In genomic region chr11:3959015-3959917, GRCh38 we compare ENCODE assay signal across 8 cellular contexts.
DNase-seq lines count a peak whose midpoint lies in the region; ATAC-seq, FAIRE-seq and TF ChIP-seq lines count a peak whose summit lies in the region.

No MANE protein-coding gene starts in this region.

- H3K4me2 ChIP-seq in SK-N-SH (peak overlapping the region; percentile 32; the same call in 1 of the 2 replicates), HepG2 (ENCODE audit: low read depth, low read length) (peak overlapping the region; percentile 59)

- peaks cover 66% of the 10 kb centered on the region for H3K4me1 ChIP-seq in CD8-positive, alpha-beta memory T cell (ENCODE audit: insufficient read depth, low read length)
- H3K4me1 ChIP-seq in SK-N-SH (ENCODE audit: control insufficient read depth in 1 of 2, insufficient read depth in 2 of 2, low read depth in 1 of 2, low read length in 1 of 2), result peaks cover 0 to 4% of the 10 kb centered on the region in 2 experiments; a peak in 1 of 4 replicates
- peaks cover 66% of the 10 kb centered on the region for H3K4me1 ChIP-seq in HepG2 (ENCODE audit: insufficient read depth, low read length)
- H3K4me1 ChIP-seq in body of pancreas, result no peaks in the 10 kb centered on the region
- H3K4me1 ChIP-seq in CD4-positive, alpha-beta memory T cell (ENCODE audit: insufficient read depth, low read length), result peaks cover 60% of the 10 kb centered on the region

- in situ Hi-C loops in HepG2 (cut with HindIII; ENCODE audit: extremely low pct_ligation_motif_present, low pct_unique_long_range_greater_than_20kb), result loop anchor here (10.0 kb wide), 1 partner anchor 106 kb away; no protein-coding TSS in a partner anchor

- no peaks in the 10 kb centered on the region for H3K9me3 ChIP-seq in CD8-positive, alpha-beta memory T cell (ENCODE audit: low read length)
- H3K9me3 ChIP-seq in SK-N-SH (no peaks in the 10 kb centered on the region), HepG2 (ENCODE audit: low read length) (no peaks in the 10 kb centered on the region), body of pancreas (no peaks in the 10 kb centered on the region)
- H3K9me3 ChIP-seq in CD4-positive, alpha-beta memory T cell (ENCODE audit: control insufficient read depth in 1 of 2, low read length in 2 of 2), result no peaks in the 10 kb centered on the region

- intact Hi-C loops in HepG2 (cut with micrococcal nuclease; ENCODE audit: unreplicated experiment), result loop anchor here (2.0 kb wide), 1 partner anchor 104 kb away; the partner anchor contains the start of gene STIM1
- intact Hi-C loops in body of pancreas (cut with DNase I), result no loop called here
- intact Hi-C loops in CD4-positive, alpha-beta memory T cell (cut with micrococcal nuclease), result loop anchor here (2.0 kb wide), 1 partner anchor 16 kb away; no protein-coding TSS in a partner anchor

- no peak for TF ChIP-seq POLR2A in H54 (IDR thresholded peaks at IDR 0.05; ENCODE audit: low read depth, low read length)
- TF ChIP-seq POLR2A in HepG2 (IDR thresholded peaks at IDR 0.05; ENCODE audit: insufficient read depth in 1 of 2, low read depth in 2 of 2, low read length in 2 of 2), result no peak
- no peak for TF ChIP-seq POLR2A in body of pancreas (IDR thresholded peaks at IDR 0.05)

- no peak overlapping the region for H3K4me3 ChIP-seq in CD8-positive, alpha-beta memory T cell (ENCODE audit: low read length)
- H3K4me3 ChIP-seq in SK-N-SH (ENCODE audit: low read depth in 2 of 2, low read length in 1 of 2) (no peak overlapping the region), HepG2 (replicated peaks in 1 of 3; ENCODE audit: insufficient read depth in 1 of 3, low read depth in 2 of 3, low read length in 3 of 3) (peak overlapping the region in 1 of 3 experiments; percentile 13; a peak in 1 of 6 replicates), body of pancreas (no peak overlapping the region)
- no peak overlapping the region for H3K4me3 ChIP-seq in CD4-positive, alpha-beta memory T cell (ENCODE audit: low read length in 2 of 2)

- H3K36me3 ChIP-seq in CD8-positive, alpha-beta memory T cell (ENCODE audit: insufficient read depth, low read length), result no peaks in the 10 kb centered on the region
- H3K36me3 ChIP-seq in SK-N-SH (replicated peaks in 1 of 2; ENCODE audit: control insufficient read depth in 1 of 2, insufficient read depth in 2 of 2, low read length in 1 of 2), result no peaks in the 10 kb centered on the region
- H3K36me3 ChIP-seq in HepG2 (replicated peaks in 1 of 2; ENCODE audit: control insufficient read depth in 1 of 2, insufficient read depth in 2 of 2, low read length in 2 of 2), result no peaks in the 10 kb centered on the region
- H3K36me3 ChIP-seq in body of pancreas (replicated peaks in 1 of 2; ENCODE audit: insufficient read depth in 1 of 2, low read depth in 2 of 2), result no peaks in the 10 kb centered on the region
- H3K36me3 ChIP-seq in CD4-positive, alpha-beta memory T cell (ENCODE audit: insufficient read depth, low read length), result no peaks in the 10 kb centered on the region

- H3K9me2 ChIP-seq in SK-N-SH, result no peaks in the 10 kb centered on the region

- H3K79me2 ChIP-seq in SK-N-SH (ENCODE audit: insufficient read depth) (no peaks in the 10 kb centered on the region), HepG2 (ENCODE audit: insufficient read depth, low read length) (peaks cover 9% of the 10 kb centered on the region)

- ATAC-seq in HepG2 (peak; percentile 93), body of pancreas (no peak)

- POLR2A ChIA-PET in CD8-positive, alpha-beta memory T cell (lab: Charles Lee), result no interaction called here
- POLR2A ChIA-PET in SK-N-SH (lab: Yijun Ruan, JAX), result no interaction called here
- POLR2A ChIA-PET in HepG2 (lab: Yijun Ruan, JAX), result interaction anchor here (0.9 to 2.5 kb wide), 6 partner anchors 15 to 118 kb away, joined by 3 to 15 read pairs (median 5); partner anchors contain the start of gene STIM1
- POLR2A ChIA-PET in CD4-positive, alpha-beta memory T cell (lab: Charles Lee; ENCODE audit: partially characterized antibody), result interaction anchor here (0.6 to 1.8 kb wide), 4 partner anchors 12 to 105 kb away, joined by 3 to 10 read pairs (median 5); partner anchors contain the start of gene STIM1

- no peak for TF ChIP-seq RAD21 in SK-N-SH (IDR thresholded peaks at IDR 0.05; ENCODE audit: low read length)
- TF ChIP-seq RAD21 in HepG2 (CRISPR knock-in tag; IDR thresholded peaks at IDR 0.05), result no peak

- CTCF ChIA-PET in CD8-positive, alpha-beta memory T cell (lab: Charles Lee), result interaction anchor here (1.3 to 2.7 kb wide), 2 partner anchors 17 to 104 kb away, joined by 5 to 15 read pairs; partner anchors contain the start of gene STIM1
- CTCF ChIA-PET in SK-N-SH (lab: Yijun Ruan, JAX) (interaction anchor here (1.0 to 1.5 kb wide), 2 partner anchors 8 to 24 kb away, joined by 3 read pairs; no protein-coding TSS in a partner anchor), HepG2 (lab: Yijun Ruan, JAX; ENCODE audit: low intra/inter-chr PET ratio, low total read pairs) (interaction anchor here (1.2 kb wide), 1 partner anchor 26 kb away, joined by 3 read pairs; no protein-coding TSS in a partner anchor)
- CTCF ChIA-PET in CD4-positive, alpha-beta memory T cell (lab: Charles Lee; ENCODE audit: partially characterized antibody), result interaction anchor here (1.1 to 4.2 kb wide), 12 partner anchors 9 to 117 kb away, joined by 3 to 26 read pairs (median 4); partner anchors contain the start of gene STIM1

- H4K20me1 ChIP-seq in SK-N-SH (ENCODE audit: insufficient read depth) (no peaks in the 10 kb centered on the region), HepG2 (ENCODE audit: insufficient read depth, low read length) (no peaks in the 10 kb centered on the region)

- peak overlapping the region in 6 of 8 donors; percentile 0 to 41 (median 12) for H3K27ac Mint-ChIP-seq in CD8-positive, alpha-beta memory T cell
- H3K27ac Mint-ChIP-seq in CD4-positive, alpha-beta memory T cell, result peak overlapping the region in 3 of 7 donors; percentile 11 to 68 (median 37)

- H3K27ac ChIP-seq in CD8-positive, alpha-beta memory T cell (ENCODE audit: low read depth, low read length), result no peak overlapping the region
- H3K27ac ChIP-seq in SK-N-SH (ENCODE audit: low read depth in 2 of 2, low read length in 1 of 2) (peak overlapping the region in 1 of 2 experiments; percentile 45; a peak in 2 of 4 replicates), HepG2 (ENCODE audit: extremely low read length, insufficient read depth, low read length) (peak overlapping the region; percentile 46), body of pancreas (no peak overlapping the region)
- H3K27ac ChIP-seq in CD4-positive, alpha-beta memory T cell (ENCODE audit: low read depth, low read length), result no peak overlapping the region

- no peaks in the 10 kb centered on the region for H3K27me3 ChIP-seq in CD8-positive, alpha-beta memory T cell (ENCODE audit: insufficient read depth, low read length, poor library complexity, severe bottlenecking)
- no peaks in the 10 kb centered on the region for H3K27me3 ChIP-seq in SK-N-SH (ENCODE audit: insufficient read depth)
- H3K27me3 ChIP-seq in HepG2 (ENCODE audit: control insufficient read depth in 1 of 2, insufficient read depth in 2 of 2, low read length in 2 of 2), result no peaks in the 10 kb centered on the region
- no peaks in the 10 kb centered on the region for H3K27me3 ChIP-seq in body of pancreas
- no peaks in the 10 kb centered on the region for H3K27me3 ChIP-seq in CD4-positive, alpha-beta memory T cell (ENCODE audit: insufficient read depth, low read length)

- FAIRE-seq in H54 (lab: Jason Lieb, UNC) (peak; percentile 82), HepG2 (lab: Jason Lieb, UNC) (peak; percentile 76), urothelium cell line (lab: Jason Lieb, UNC) (no peak)

- H3F3A ChIP-seq in SK-N-SH (replicated peaks; ENCODE audit: insufficient read depth), result peaks cover 12% of the 10 kb centered on the region

- peaks cover 0 to 4% (median 2%) of the 10 kb centered on the region in 3 donors for H3K36me3 Mint-ChIP-seq in CD8-positive, alpha-beta memory T cell
- peaks cover 0 to 12% of the 10 kb centered on the region in 2 donors for H3K36me3 Mint-ChIP-seq in CD4-positive, alpha-beta memory T cell

- peaks cover 64 to 94% (median 89%) of the 10 kb centered on the region in 3 donors for H3K4me1 Mint-ChIP-seq in CD8-positive, alpha-beta memory T cell
- peaks cover 50 to 90% (median 71%) of the 10 kb centered on the region in 4 donors for H3K4me1 Mint-ChIP-seq in CD4-positive, alpha-beta memory T cell

- no peak overlapping the region for H3K9ac ChIP-seq in SK-N-SH
- no peak overlapping the region for H3K9ac ChIP-seq in HepG2 (ENCODE audit: insufficient read depth, low read depth, low read length)

- BruUV-seq in HepG2 (replicated peaks; lab: Mats Ljungman, UMichigan), result no TSS peak

- TF ChIP-seq EP300 in SK-N-SH (IDR thresholded peaks at IDR 0.05; ENCODE audit: borderline replicate concordance in 1 of 2, low read depth in 1 of 2, low read length in 1 of 2) (no peak), HepG2 (IDR thresholded peaks at IDR 0.05; ENCODE audit: low read depth in 2 of 2, low read length in 2 of 2) (peak in 1 of 2 experiments; percentile 59; a peak in 1 of 4 replicates), HepG2 (CRISPR knock-in tag; IDR thresholded peaks at IDR 0.05; ENCODE audit: borderline replicate concordance) (no peak)

- DNase-seq in CD8-positive, alpha-beta memory T cell, result no peak
- DNase-seq in H54 (ENCODE audit: insufficient read length, low spot score) (peak; percentile 50), SK-N-SH (no peak), HepG2 (ENCODE audit: low spot score) (peak; percentile 86), urothelium cell line (ENCODE audit: low spot score) (no peak), activated gamma-delta T cell (lab: John Stamatoyannopoulos, UW) (no peak), body of pancreas (no peak)
- DNase-seq in CD4-positive, alpha-beta memory T cell, result no peak

- 79% methylated on average over 5 of the region's 5 CpGs for WGBS in SK-N-SH (ENCODE audit: low lambda C conversion rate)
- WGBS in HepG2 (ENCODE audit: low lambda C conversion rate), result 12% methylated on average over 5 of the region's 5 CpGs
- 81 to 83% methylated on average over 5 of the region's 5 CpGs for WGBS in body of pancreas, 2 donors

- H3K9me3 Mint-ChIP-seq in CD8-positive, alpha-beta memory T cell, result no peaks in the 10 kb centered on the region
- no peaks in the 10 kb centered on the region for H3K9me3 Mint-ChIP-seq in CD4-positive, alpha-beta memory T cell

- H3K27me3 Mint-ChIP-seq in CD8-positive, alpha-beta memory T cell, result no peaks in the 10 kb centered on the region
- H3K27me3 Mint-ChIP-seq in CD4-positive, alpha-beta memory T cell, result no peaks in the 10 kb centered on the region

- TF ChIP-seq CTCF in SK-N-SH (IDR thresholded peaks at IDR 0.05) (peak; percentile 37), HepG2 (CRISPR knock-in tag; IDR thresholded peaks at IDR 0.05) (no peak; the same call in 1 of the 2 replicates), body of pancreas (IDR thresholded peaks at IDR 0.05) (peak in 2 of 7 experiments; percentile 11 to 19)

- H2AFZ ChIP-seq in SK-N-SH (ENCODE audit: low read depth) (no peak overlapping the region), HepG2 (ENCODE audit: low read length) (no peak overlapping the region)

- H3K4me3 Mint-ChIP-seq in CD8-positive, alpha-beta memory T cell, result peak overlapping the region in 1 of 7 donors; percentile 16
- peak overlapping the region in 3 of 8 donors; percentile 1 to 6 (median 4) for H3K4me3 Mint-ChIP-seq in CD4-positive, alpha-beta memory T cell

TF ChIP-seq in SK-N-SH, 30 proteins besides CTCF, POLR2A, EP300 and RAD21 (continues in another document):
- TF ChIP-seq TAF1 (IDR thresholded peaks at IDR 0.05; ENCODE audit: borderline replicate concordance, low read depth, low read length), result no peak

Comparison
In these comparisons a context has a peak if more than half of its experiments do, and no peak if none do; other contexts are left out.
1. DNase-seq: peak in H54 (single experiment) and HepG2 (single experiment); none in CD8-positive, alpha-beta memory T cell (0 of 5), SK-N-SH (single experiment), urothelium cell line (single experiment), activated gamma-delta T cell (single experiment), body of pancreas (0 of 4) and CD4-positive, alpha-beta memory T cell (0 of 5).
2. POLR2A ChIA-PET loops: an anchor here in HepG2 (0.9 to 2.5 kb wide) and CD4-positive, alpha-beta memory T cell (0.6 to 1.8 kb wide); none called in CD8-positive, alpha-beta memory T cell and SK-N-SH.